In the genomic region with DNA sequence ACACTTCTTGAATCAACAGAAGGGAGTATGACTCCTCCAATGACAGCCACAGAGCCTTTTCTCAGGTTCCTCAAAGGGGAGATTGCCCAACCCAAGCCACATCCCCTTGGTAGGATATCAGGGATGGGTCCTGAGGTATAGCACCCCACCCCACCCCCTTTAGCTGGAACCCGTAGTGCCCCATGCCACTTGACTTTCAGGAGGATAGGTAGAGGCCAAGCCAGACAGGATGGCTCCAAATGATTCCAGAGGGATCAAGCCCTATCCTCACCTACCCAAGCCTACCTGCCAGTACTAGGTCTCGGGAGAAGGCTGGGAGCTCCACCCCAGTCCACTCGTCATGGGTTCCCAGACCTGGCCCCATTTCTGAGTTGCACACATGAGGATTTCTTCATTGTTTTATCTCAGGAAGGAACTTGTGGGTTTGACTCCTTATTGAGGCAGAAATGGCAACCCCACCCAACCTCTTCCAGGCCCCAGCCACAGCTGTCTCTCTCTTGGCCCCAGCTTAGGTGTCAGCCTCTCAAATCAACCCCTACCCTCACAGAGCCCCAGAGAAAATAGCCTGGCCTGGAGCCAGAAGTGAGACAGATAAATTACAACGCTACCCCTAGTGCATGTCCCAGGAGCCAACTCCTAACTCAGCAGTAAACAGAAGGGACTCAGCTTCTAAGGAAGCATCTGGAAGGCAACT, we compare ENCODE assay signal across 8 cellular contexts. TPM values are rescaled to one million over a fixed set of nuclear protein-coding genes. Genes with fewer than 3 reads are reported as not detected.
DNase-seq lines count a peak whose midpoint lies in the region; ATAC-seq and TF ChIP-seq lines count a peak whose summit lies in the region.

No MANE protein-coding gene starts in this region.

- peak overlapping the region; percentile 99 for H3K4me3 Mint-ChIP-seq in activated CD4-positive, alpha-beta memory T cell treated with anti-CD3 and anti-CD28 coated beads for 36 hours

- intact Hi-C loops in activated CD4-positive, alpha-beta memory T cell treated with anti-CD3 and anti-CD28 coated beads for 36 hours (cut with micrococcal nuclease): loop anchor here (2.0 to 5.0 kb wide), 2 partner anchors 43 to 151 kb away; a partner anchor contains a TSS

- H3K36me3 Mint-ChIP-seq in activated CD4-positive, alpha-beta memory T cell treated with anti-CD3 and anti-CD28 coated beads for 36 hours: peaks cover 70% of the 10 kb centered on the region

- H3K9ac ChIP-seq in subcutaneous abdominal adipose tissue (ENCODE audit: low read length in 5 of 5): no peak overlapping the region

- peaks cover 52% of the 10 kb centered on the region for H3K4me1 Mint-ChIP-seq in activated CD4-positive, alpha-beta memory T cell treated with anti-CD3 and anti-CD28 coated beads for 36 hours (ENCODE audit: low read depth)

- H3K9me3 ChIP-seq in gastroesophageal sphincter (no peaks in the 10 kb centered on the region), subcutaneous abdominal adipose tissue (ENCODE audit: control insufficient read depth in 5 of 5, low read length in 5 of 5) (no peaks in the 10 kb centered on the region)

- TF ChIP-seq POLR2A in gastroesophageal sphincter (IDR thresholded peaks at IDR 0.05): no peak

- peak; percentile 35 to 41 for DNase-seq in activated CD4-positive, alpha-beta T cell treated with anti-CD3 and anti-CD28 coated beads for 4 hours
- DNase-seq in activated CD4-positive, alpha-beta T cell treated with anti-CD3 and anti-CD28 coated beads for 1 hour: no peak
- DNase-seq in activated CD4-positive, alpha-beta memory T cell treated with anti-CD3 and anti-CD28 coated beads for 36 hours: peak; percentile 48
- no peak for DNase-seq in COLO829 (ENCODE audit: low spot score)
- no peak for DNase-seq in GM19238 (ENCODE audit: insufficient read length, low spot score)
- no peak for DNase-seq in epidermal melanocyte (ENCODE audit: insufficient read length, low spot score)

- H3K27ac ChIP-seq in gastroesophageal sphincter (peak overlapping the region in 3 of 4 donors; percentile 90 to 93 (median 92)), subcutaneous abdominal adipose tissue (ENCODE audit: low read depth, low read length) (peak overlapping the region; percentile 35)

- no peak for ATAC-seq in gastroesophageal sphincter

- H3K9me3 Mint-ChIP-seq in activated CD4-positive, alpha-beta memory T cell treated with anti-CD3 and anti-CD28 coated beads for 36 hours: no peaks in the 10 kb centered on the region

- peak overlapping the region; percentile 90 for H3K27ac Mint-ChIP-seq in activated CD4-positive, alpha-beta memory T cell treated with anti-CD3 and anti-CD28 coated beads for 36 hours

- H3K4me3 ChIP-seq in gastroesophageal sphincter: no peak overlapping the region
- H3K4me3 ChIP-seq in subcutaneous abdominal adipose tissue (ENCODE audit: low read depth in 1 of 5, low read length in 5 of 5): peak overlapping the region in 2 of 5 donors; percentile 17 to 18

- no peak for TF ChIP-seq EP300 in gastroesophageal sphincter (IDR thresholded peaks at IDR 0.05)

- no peak for TF ChIP-seq CTCF in gastroesophageal sphincter (IDR thresholded peaks at IDR 0.05)

- peaks cover 2 to 66% (median 34%) of the 10 kb centered on the region in 3 donors for H3K4me1 ChIP-seq in gastroesophageal sphincter
- peaks cover 17 to 77% (median 72%) of the 10 kb centered on the region in 5 donors for H3K4me1 ChIP-seq in subcutaneous abdominal adipose tissue (ENCODE audit: control insufficient read depth in 5 of 5, insufficient read depth in 5 of 5, low read length in 5 of 5)

- POLR2A ChIA-PET in activated CD4-positive, alpha-beta memory T cell treated with anti-CD3 and anti-CD28 coated beads for 36 hours (lab: Charles Lee): interaction anchor here (1.6 to 12.8 kb wide), 5 partner anchors 17 to 113 kb away, joined by 6 to 177 read pairs (median 11); a partner anchor contains a TSS

- H3K27me3 ChIP-seq in gastroesophageal sphincter (no peaks in the 10 kb centered on the region), subcutaneous abdominal adipose tissue (ENCODE audit: control insufficient read depth in 5 of 5, insufficient read depth in 4 of 5, low read length in 5 of 5) (no peaks in the 10 kb centered on the region)

- CTCF ChIA-PET in activated CD4-positive, alpha-beta memory T cell treated with anti-CD3 and anti-CD28 coated beads for 36 hours (lab: Charles Lee): interaction anchor here (1.0 to 18.7 kb wide), 9 partner anchors 8 to 150 kb away, joined by 3 to 470 read pairs (median 7); a partner anchor contains a TSS

- peaks cover 0 to 40% of the 10 kb centered on the region in 2 donors for H3K36me3 ChIP-seq in gastroesophageal sphincter
- H3K36me3 ChIP-seq in subcutaneous abdominal adipose tissue (ENCODE audit: control insufficient read depth in 5 of 5, insufficient read depth in 5 of 5, low read length in 5 of 5): peaks cover 2 to 43% (median 25%) of the 10 kb centered on the region in 5 donors

- H3K27me3 Mint-ChIP-seq in activated CD4-positive, alpha-beta memory T cell treated with anti-CD3 and anti-CD28 coated beads for 36 hours: no peaks in the 10 kb centered on the region

- 42 to 80% methylated on average over 1 to 2 of the region's 4 CpGs for WGBS in gastroesophageal sphincter (ENCODE audit: low coverage in 1 of 2), 2 donors

RNA-seq across cellular contexts. Expression of a gene that starts 3.6 kb away (rescaled TPM):
- 100 to 1,000 TPM; 570 to 573 TPM for total RNA-seq in activated CD4-positive, alpha-beta memory T cell treated with anti-CD3 and anti-CD28 coated beads for 36 hours
- total RNA-seq in gastroesophageal sphincter: 100 to 1,000 TPM; 103 to 212 (median 145) TPM

RNA-seq across cellular contexts. Expression of a gene that starts 16.7 kb away (rescaled TPM):
- 10 to 100 TPM; 46.6 to 51.0 TPM for total RNA-seq in activated CD4-positive, alpha-beta memory T cell treated with anti-CD3 and anti-CD28 coated beads for 36 hours
- total RNA-seq in gastroesophageal sphincter: 10 to 100 TPM in 1 of 4 donors, 1 to 10 TPM in 3; 7.2 to 10.3 (median 8.3) TPM

RNA-seq across cellular contexts. Expression of a gene that starts 17.1 kb away (rescaled TPM):
- 10 to 100 TPM; 18.2 to 18.3 TPM for total RNA-seq in activated CD4-positive, alpha-beta memory T cell treated with anti-CD3 and anti-CD28 coated beads for 36 hours
- total RNA-seq in gastroesophageal sphincter: 10 to 100 TPM; 15.7 to 18.7 (median 17.0) TPM

RNA-seq across cellular contexts. Expression of a gene that starts 42.9 kb away (rescaled TPM):
- 1 to 10 TPM; 6.1 to 6.3 TPM for total RNA-seq in activated CD4-positive, alpha-beta memory T cell treated with anti-CD3 and anti-CD28 coated beads for 36 hours
- total RNA-seq in gastroesophageal sphincter: 1 to 10 TPM in 3 of 4 donors, under 1 TPM in 1; 0.69 to 5.4 (median 2.0) TPM

Comparison
In these comparisons a context has a peak if more than half of its experiments do, and no peak if none do; other contexts are left out.
1. DNase-seq: peak in activated CD4-positive, alpha-beta T cell treated with anti-CD3 and anti-CD28 coated beads for 4 hours (2 of 2) and activated CD4-positive, alpha-beta memory T cell treated with anti-CD3 and anti-CD28 coated beads for 36 hours (single experiment); none in activated CD4-positive, alpha-beta T cell treated with anti-CD3 and anti-CD28 coated beads for 1 hour (single experiment), COLO829 (single experiment), GM19238 (single experiment) and epidermal melanocyte (single experiment).
2. RNA of a gene that starts 16.7 kb away (total RNA-seq): 46.6 to 51.0 TPM in activated CD4-positive, alpha-beta memory T cell treated with anti-CD3 and anti-CD28 coated beads for 36 hours; 7.2 to 10.3 TPM in gastroesophageal sphincter; every median in the first group is over 4 times any median in the second.